ENCODE assay signal across 8 cellular contexts in genomic region chr6:43076093-43076927, GRCh38. TPM values are rescaled to one million over a fixed set of nuclear protein-coding genes. Genes with fewer than 3 reads are reported as not detected.
A peak's percentile ranks its signal among the peaks of the same experiment; 100 is the strongest.
DNase-seq lines count a peak whose midpoint lies in the region; ATAC-seq and TF ChIP-seq lines count a peak whose summit lies in the region.

PTK7 (plus strand) TSS chr6:43076314; CDS start chr6:43076489, 175 bp downstream.

- H2AFZ ChIP-seq in ACC112 (ENCODE audit: low read length, unreplicated experiment), result peak within 1 kb of the TSS; percentile 88

- no peaks in the 10 kb centered on the region for H3K36me3 Mint-ChIP-seq in activated naive CD8-positive, alpha-beta T cell treated with anti-CD3 and anti-CD28 coated beads, Interleukin-2, amount 10 ng/mL, durations not matched to agents 7 days and 5 days

- no peaks in the 10 kb centered on the region for H3K9me3 ChIP-seq in left ventricle myocardium inferior (replicated peaks)
- no peaks in the 10 kb centered on the region for H3K9me3 ChIP-seq in psoas muscle

- H3K4me3 Mint-ChIP-seq in activated naive CD8-positive, alpha-beta T cell treated with anti-CD3 and anti-CD28 coated beads, Interleukin-2, amount 10 ng/mL, durations not matched to agents 7 days and 5 days, result peak within 1 kb of the TSS; percentile 43

- H3K79me2 ChIP-seq in ACC112 (ENCODE audit: control insufficient read depth, insufficient read depth, low read length, unreplicated experiment), result peaks cover 23% of the 10 kb centered on the region

- no peak within 1 kb of the TSS for H3K27ac Mint-ChIP-seq in activated naive CD8-positive, alpha-beta T cell treated with anti-CD3 and anti-CD28 coated beads, Interleukin-2, amount 10 ng/mL, durations not matched to agents 7 days and 5 days

- H3K4me3 ChIP-seq in ACC112 (ENCODE audit: low read depth, low read length) (peak within 1 kb of the TSS; percentile 99), GM12865 (ENCODE audit: low read depth, low read length) (peak within 1 kb of the TSS; percentile 46), left ventricle myocardium inferior (peak within 1 kb of the TSS; percentile 69), psoas muscle (peak within 1 kb of the TSS; percentile 63)

- H3K36me3 ChIP-seq in ACC112 (ENCODE audit: insufficient read depth, low read length) (no peaks in the 10 kb centered on the region), left ventricle myocardium inferior (peaks cover 37% of the 10 kb centered on the region), psoas muscle (ENCODE audit: insufficient read depth in 1 of 2, low read depth in 1 of 2) (peaks cover 0 to 36% of the 10 kb centered on the region in 2 donors)

- 0 to 1% (median 1%) methylated on average over 57 to 92 of the region's 92 CpGs for WGBS in psoas muscle, 3 donors

- no peaks in the 10 kb centered on the region for H3K27me3 ChIP-seq in ACC112 (ENCODE audit: insufficient read depth, low read length)
- H3K27me3 ChIP-seq in left ventricle myocardium inferior (ENCODE audit: low read depth), result peaks cover 29% of the 10 kb centered on the region
- peaks cover 0 to 20% (median 12%) of the 10 kb centered on the region in 3 donors for H3K27me3 ChIP-seq in psoas muscle (ENCODE audit: insufficient read depth in 3 of 3, low read length in 2 of 3)

- H3K4me1 ChIP-seq in ACC112 (ENCODE audit: control insufficient read depth, insufficient read depth, low read length, unreplicated experiment) (peaks cover 17% of the 10 kb centered on the region), left ventricle myocardium inferior (peaks cover 15% of the 10 kb centered on the region), psoas muscle (peaks cover 5% of the 10 kb centered on the region)

- intact Hi-C loops in left ventricle myocardium inferior (cut with micrococcal nuclease), result no loop called here
- intact Hi-C loops in psoas muscle (cut with DNase I), result no loop called here

- no peaks in the 10 kb centered on the region for H3K4me1 Mint-ChIP-seq in activated naive CD8-positive, alpha-beta T cell treated with anti-CD3 and anti-CD28 coated beads, Interleukin-2, amount 10 ng/mL, durations not matched to agents 7 days and 5 days

- H3K27ac ChIP-seq in ACC112 (ENCODE audit: low read depth, low read length) (no peak within 1 kb of the TSS), left ventricle myocardium inferior (replicated peaks) (no peak within 1 kb of the TSS), psoas muscle (no peak within 1 kb of the TSS)

- ATAC-seq in activated naive CD8-positive, alpha-beta T cell treated with anti-CD3 and anti-CD28 coated beads, Interleukin-2, amount 10 ng/mL, durations not matched to agents 7 days and 5 days (ENCODE audit: low read depth), result peak; percentile 48
- ATAC-seq in psoas muscle (peak; percentile 27 to 60 (median 54)), GM19397 (IDR thresholded peaks at IDR 0.05; ENCODE audit: unreplicated experiment) (no peak), GM18498 (IDR thresholded peaks at IDR 0.05; ENCODE audit: unreplicated experiment) (no peak)

- H3K9me3 Mint-ChIP-seq in activated naive CD8-positive, alpha-beta T cell treated with anti-CD3 and anti-CD28 coated beads, Interleukin-2, amount 10 ng/mL, durations not matched to agents 7 days and 5 days, result no peaks in the 10 kb centered on the region

- POLR2A ChIA-PET in activated naive CD8-positive, alpha-beta T cell treated with anti-CD3 and anti-CD28 coated beads, Interleukin-2, amount 10 ng/mL, durations not matched to agents 7 days and 5 days (lab: Charles Lee), result no interaction called here

- H3K27me3 Mint-ChIP-seq in activated naive CD8-positive, alpha-beta T cell treated with anti-CD3 and anti-CD28 coated beads, Interleukin-2, amount 10 ng/mL, durations not matched to agents 7 days and 5 days, result peaks cover 38% of the 10 kb centered on the region

- DNase-seq in GM12865 (ENCODE audit: low read depth), result no peak
- DNase-seq in NCI-H748 (lab: John Stamatoyannopoulos, UW; ENCODE audit: unreplicated experiment), result peak; percentile 91
- peak; percentile 48 for DNase-seq in activated naive CD8-positive, alpha-beta T cell treated with anti-CD3 and anti-CD28 coated beads, Interleukin-2, amount 10 ng/mL, durations not matched to agents 7 days and 5 days
- peak; percentile 22 for DNase-seq in left ventricle myocardium inferior
- DNase-seq in psoas muscle, result peak in 1 of 2 donors; percentile 18

- TF ChIP-seq CTCF in GM12865 (IDR thresholded peaks at IDR 0.05; ENCODE audit: insufficient read depth, low read depth, low read length, missing control alignments) (no peak), left ventricle myocardium inferior (IDR thresholded peaks at IDR 0.05; ENCODE audit: borderline replicate concordance) (no peak), psoas muscle (IDR thresholded peaks at IDR 0.05) (no peak)

RNA-seq across cellular contexts. Expression of gene PTK7, which starts in this region (rescaled TPM):
- total RNA-seq in activated naive CD8-positive, alpha-beta T cell treated with anti-CD3 and anti-CD28 coated beads, Interleukin-2, amount 10 ng/mL, durations not matched to agents 7 days and 5 days, result 1 to 10 TPM; 1.4 to 1.9 TPM
- total RNA-seq in left ventricle myocardium inferior (2.6 TPM), psoas muscle (1 to 10 TPM in 2 of 4 donors, under 1 TPM in 2; 0.61 to 1.6 (median 1.1) TPM)
- polyA plus RNA-seq in psoas muscle, result under 1 TPM; 0.17 to 0.90 (median 0.23) TPM

Comparison
In these comparisons a context has a peak if more than half of its experiments do, and no peak if none do; other contexts are left out.
1. H3K4me3 ChIP-seq: peak in every context shown above with its lines; median percentile 99 in ACC112; 69 in left ventricle myocardium inferior; 63 in psoas muscle; 46 in GM12865.
2. ATAC-seq: peak in activated naive CD8-positive, alpha-beta T cell treated with anti-CD3 and anti-CD28 coated beads, Interleukin-2, amount 10 ng/mL, durations not matched to agents 7 days and 5 days (single experiment) and psoas muscle (4 of 4); none in GM19397 (single experiment) and GM18498 (single experiment).